Comparison of ENCODE assay signal across 21 cellular contexts in genomic region chr1:173395762-173396161, GRCh38.
"Had no signal": no experiment of that assay in that cellular context is flagged by ENCODE, and none has a peak within 500 bp of the region (broad histone marks: within the 10 kb centered on the region; RNA-seq: fewer than 3 reads in every experiment).

No MANE protein-coding gene starts in this region.

- H3K9me3 ChIP-seq: esophagus muscularis mucosa, neutrophil, spleen, testis, tibial nerve had no signal

- H3K27ac Mint-ChIP-seq: naive thymus-derived CD4-positive, alpha-beta T cell; nephron progenitor cell; stimulated activated naive B cell treated with anti-CD40 and anti-IgM and Interleukin-4, amounts not matched to agents 10 μg/mL and 1 μg/mL and 100 μg/mL, for 72 hours; stimulated activated naive CD8-positive, alpha-beta T cell treated with anti-CD3 and anti-CD28 coated beads, Interleukin-15, amount 100 ng/mL, for 72 hours had no signal

- H3K4me1 Mint-ChIP-seq: naive thymus-derived CD4-positive, alpha-beta T cell; nephron progenitor cell; stimulated activated naive CD8-positive, alpha-beta T cell treated with anti-CD3 and anti-CD28 coated beads, Interleukin-15, amount 100 ng/mL, for 72 hours had no signal

- H3K9me3 Mint-ChIP-seq: naive thymus-derived CD4-positive, alpha-beta T cell; nephron progenitor cell; stimulated activated naive B cell treated with anti-CD40 and anti-IgM and Interleukin-4, amounts not matched to agents 10 μg/mL and 1 μg/mL and 100 μg/mL, for 72 hours; stimulated activated naive CD8-positive, alpha-beta T cell treated with anti-CD3 and anti-CD28 coated beads, Interleukin-15, amount 100 ng/mL, for 72 hours had no signal

- H3K36me3 ChIP-seq: esophagus muscularis mucosa, neutrophil, spleen had no signal

- H3K27me3 Mint-ChIP-seq: naive thymus-derived CD4-positive, alpha-beta T cell; stimulated activated naive B cell treated with anti-CD40 and anti-IgM and Interleukin-4, amounts not matched to agents 10 μg/mL and 1 μg/mL and 100 μg/mL, for 72 hours; stimulated activated naive CD8-positive, alpha-beta T cell treated with anti-CD3 and anti-CD28 coated beads, Interleukin-15, amount 100 ng/mL, for 72 hours had no signal

- H3K4me3 ChIP-seq: dorsolateral prefrontal cortex, esophagus muscularis mucosa, lung, spleen, testis, tibial nerve had no signal

- H3K27ac ChIP-seq: dorsolateral prefrontal cortex, esophagus muscularis mucosa, neutrophil, spleen, testis, tibial nerve had no signal

- ATAC-seq: left colon; left ventricle myocardium superior; naive thymus-derived CD4-positive, alpha-beta T cell; sciatic nerve; stimulated activated naive B cell treated with anti-CD40 and anti-IgM and Interleukin-4, amounts not matched to agents 10 μg/mL and 1 μg/mL and 100 μg/mL, for 72 hours; stimulated activated naive CD8-positive, alpha-beta T cell treated with anti-CD3 and anti-CD28 coated beads, Interleukin-15, amount 100 ng/mL, for 72 hours had no signal

- DNase-seq: cortex of kidney; dorsolateral prefrontal cortex; effector CD8-positive, alpha-beta T cell; foreskin fibroblast; left colon; left ventricle myocardium superior; naive thymus-derived CD4-positive, alpha-beta T cell; nephron progenitor cell; posterior cingulate gyrus; spleen; stimulated activated CD4-positive, alpha-beta T cell treated with anti-CD3 and anti-CD28 coated beads, Interleukin-15, amount 100 ng/mL, for 24 hours; stimulated activated CD4-positive, alpha-beta T cell treated with anti-CD3 and anti-CD28 coated beads, Interleukin-2, amount 100 ng/mL, for 24 hours; stimulated activated CD4-positive, alpha-beta T cell treated with anti-CD3 and anti-CD28 coated beads, Interleukin-4, amount 100 ng/mL, for 4 hours; stimulated activated naive B cell treated with anti-CD40 and anti-IgM and Interleukin-4, amounts not matched to agents 10 μg/mL and 1 μg/mL and 100 μg/mL, for 72 hours; stimulated activated naive CD8-positive, alpha-beta T cell treated with anti-CD3 and anti-CD28 coated beads, Interleukin-15, amount 100 ng/mL, for 72 hours; testis had no signal

- H3K4me3 Mint-ChIP-seq: naive thymus-derived CD4-positive, alpha-beta T cell; nephron progenitor cell; stimulated activated naive B cell treated with anti-CD40 and anti-IgM and Interleukin-4, amounts not matched to agents 10 μg/mL and 1 μg/mL and 100 μg/mL, for 72 hours; stimulated activated naive CD8-positive, alpha-beta T cell treated with anti-CD3 and anti-CD28 coated beads, Interleukin-15, amount 100 ng/mL, for 72 hours had no signal

- H3K27me3 ChIP-seq: dorsolateral prefrontal cortex, esophagus muscularis mucosa, neutrophil, spleen, testis, tibial nerve had no signal

- H3K4me1 ChIP-seq: spleen, testis, tibial nerve had no signal
